24 cellular contexts compared by ENCODE assay signal in genomic region chr18:14933049-14933851, GRCh38.
DNase-seq lines count a peak whose midpoint lies in the region; ATAC-seq and TF ChIP-seq lines count a peak whose summit lies in the region.
"Had no signal": no experiment of that assay in that cellular context is flagged by ENCODE, and none has a peak within 500 bp of the region (broad histone marks: within the 10 kb centered on the region; RNA-seq: fewer than 3 reads in every experiment).

No MANE protein-coding gene starts in this region.

- H3K4me3 Mint-ChIP-seq in endothelial cell (ENCODE audit: unreplicated experiment) (no peak overlapping the region), osteocyte (ENCODE audit: unreplicated experiment) (no peak overlapping the region)
- H3K4me3 Mint-ChIP-seq: CD4-positive, CD25-positive, alpha-beta regulatory T cell had no signal

- no peak overlapping the region for H2AK5ac ChIP-seq in mesenchymal stem cell (ENCODE audit: low read length, severe bottlenecking)

- H2AFZ ChIP-seq in mesenchymal stem cell (ENCODE audit: low read depth, low read length): no peak overlapping the region

- no peak overlapping the region for H4K91ac ChIP-seq in mesenchymal stem cell (ENCODE audit: low read length)

- ATAC-seq in GM19324 (IDR thresholded peaks at IDR 0.05; ENCODE audit: low FRiP score, unreplicated experiment): no peak
- ATAC-seq: K562, PC-3, Right ventricle myocardium inferior had no signal

- TF ChIP-seq CTCF in right atrium auricular region (IDR thresholded peaks at IDR 0.05) (no peak), left ventricle myocardium inferior (IDR thresholded peaks at IDR 0.05; ENCODE audit: borderline replicate concordance) (no peak), endothelial cell (IDR thresholded peaks at IDR 0.05; ENCODE audit: unreplicated experiment) (no peak), osteocyte (IDR thresholded peaks at IDR 0.05) (no peak), brain microvascular endothelial cell (IDR thresholded peaks at IDR 0.05; ENCODE audit: low read depth, low read length, missing control alignments) (no peak)

- H3K9ac ChIP-seq in mesenchymal stem cell (ENCODE audit: low read length): no peak overlapping the region
- H3K9ac ChIP-seq: BLaER1 had no signal

- no peak overlapping the region for H3K4ac ChIP-seq in mesenchymal stem cell (ENCODE audit: low read depth in 1 of 2, low read length in 2 of 2)

- no peak overlapping the region for H3K18ac ChIP-seq in mesenchymal stem cell (ENCODE audit: low read depth in 1 of 2, low read length in 2 of 2)

- peaks cover 24% of the 10 kb centered on the region for H3K27me3 Mint-ChIP-seq in endothelial cell (ENCODE audit: unreplicated experiment)
- H3K27me3 Mint-ChIP-seq in osteocyte (ENCODE audit: unreplicated experiment): no peaks in the 10 kb centered on the region
- H3K27me3 Mint-ChIP-seq: CD4-positive, CD25-positive, alpha-beta regulatory T cell had no signal

- H2BK15ac ChIP-seq in mesenchymal stem cell (ENCODE audit: low read depth, poor library complexity, severe bottlenecking): no peak overlapping the region

- H3K4me1 Mint-ChIP-seq in endothelial cell (ENCODE audit: unreplicated experiment) (peaks cover 9% of the 10 kb centered on the region), osteocyte (ENCODE audit: unreplicated experiment) (no peaks in the 10 kb centered on the region)

- no peak overlapping the region for H4K8ac ChIP-seq in mesenchymal stem cell (ENCODE audit: low read length)

- H3K27ac Mint-ChIP-seq in endothelial cell (ENCODE audit: unreplicated experiment) (peak overlapping the region; percentile 74), osteocyte (ENCODE audit: unreplicated experiment) (no peak overlapping the region)

- DNase-seq in right atrium auricular region (ENCODE audit: low spot score): peak; percentile 51
- DNase-seq in left ventricle myocardium inferior: no peak
- DNase-seq in endothelial cell (ENCODE audit: low spot score): no peak
- peak; percentile 83 for DNase-seq in osteocyte (ENCODE audit: extremely low spot score, unreplicated experiment)
- no peak for DNase-seq in brain microvascular endothelial cell
- no peak for DNase-seq in mesenchymal stem cell
- no peak for DNase-seq in NCI-H1694 (lab: John Stamatoyannopoulos, UW)
- DNase-seq: CD4-positive, CD25-positive, alpha-beta regulatory T cell; DMS153; DND-41; H7; NCI-H1105 treated with DMSO at 0.1 percent for 48 hours; NCI-H146; NCI-H2029; NCI-H446; NCI-H524 treated with DMSO at 0.1 percent for 48 hours; NCI-H774; NK-92 treated with Interleukin-12 subunit alpha and Interleukin-12 subunit beta, amount 100 ng/mL, for 24 hours; PC-3 had no signal

- WGBS in mesenchymal stem cell: 62% methylated on average over 12 of the region's 12 CpGs

- H3K4me1 ChIP-seq in right atrium auricular region (no peaks in the 10 kb centered on the region), left ventricle myocardium inferior (no peaks in the 10 kb centered on the region), mesenchymal stem cell (ENCODE audit: control insufficient read depth, insufficient read depth, low read depth, low read length) (no peaks in the 10 kb centered on the region)
- H3K4me1 ChIP-seq: BLaER1, SJSA1 had no signal

- H3K9me3 ChIP-seq in right atrium auricular region: no peaks in the 10 kb centered on the region
- no peaks in the 10 kb centered on the region for H3K9me3 ChIP-seq in left ventricle myocardium inferior (replicated peaks)
- H3K9me3 ChIP-seq in mesenchymal stem cell (ENCODE audit: control insufficient read depth, low read length): no peaks in the 10 kb centered on the region
- H3K9me3 ChIP-seq: BLaER1, SJSA1 had no signal

- no peak overlapping the region for H3K23ac ChIP-seq in mesenchymal stem cell (ENCODE audit: low read length in 2 of 2)

- intact Hi-C loops in left ventricle myocardium inferior (cut with micrococcal nuclease): no loop called here

- no peak overlapping the region for H2BK5ac ChIP-seq in mesenchymal stem cell (ENCODE audit: low read depth, low read length, poor library complexity, severe bottlenecking)

- no peak overlapping the region for H3K14ac ChIP-seq in mesenchymal stem cell (ENCODE audit: low read length in 2 of 2)

- H3K36me3 ChIP-seq in right atrium auricular region: no peaks in the 10 kb centered on the region
- H3K36me3 ChIP-seq in left ventricle myocardium inferior: no peaks in the 10 kb centered on the region
- H3K36me3 ChIP-seq in brain microvascular endothelial cell (replicated peaks): no peaks in the 10 kb centered on the region
- H3K36me3 ChIP-seq in mesenchymal stem cell (ENCODE audit: control insufficient read depth in 1 of 2, insufficient read depth in 2 of 2, low read depth in 1 of 2, low read length in 2 of 2): no peaks in the 10 kb centered on the region
- H3K36me3 ChIP-seq: BLaER1, SJSA1 had no signal

- H3K9me3 Mint-ChIP-seq in endothelial cell (ENCODE audit: unreplicated experiment) (peaks cover 23% of the 10 kb centered on the region), osteocyte (ENCODE audit: unreplicated experiment) (peaks cover 37% of the 10 kb centered on the region)

- in situ Hi-C loops in brain microvascular endothelial cell (cut with HindIII; ENCODE audit: low pct_ligation_motif_present, low sequenced_read_pairs): no loop called here

- H2BK12ac ChIP-seq in mesenchymal stem cell (ENCODE audit: low read length in 2 of 2): no peak overlapping the region

- no peaks in the 10 kb centered on the region for H3K79me1 ChIP-seq in mesenchymal stem cell (replicated peaks; ENCODE audit: low read length, poor library complexity, severe bottlenecking)

- no peak overlapping the region for H3K4me2 ChIP-seq in mesenchymal stem cell (ENCODE audit: low read length, poor library complexity, severe bottlenecking)
- H3K4me2 ChIP-seq: BLaER1 had no signal

- no peak overlapping the region for H2BK120ac ChIP-seq in mesenchymal stem cell (ENCODE audit: low read depth, low read length)

- peaks cover 28% of the 10 kb centered on the region for H3K36me3 Mint-ChIP-seq in endothelial cell (ENCODE audit: low read depth, unreplicated experiment)
- peaks cover 3% of the 10 kb centered on the region for H3K36me3 Mint-ChIP-seq in osteocyte (ENCODE audit: unreplicated experiment)
- H3K36me3 Mint-ChIP-seq: CD4-positive, CD25-positive, alpha-beta regulatory T cell had no signal

- H3K4me3 ChIP-seq in right atrium auricular region (no peak overlapping the region), left ventricle myocardium inferior (no peak overlapping the region), brain microvascular endothelial cell (ENCODE audit: low read depth, low read length) (no peak overlapping the region), mesenchymal stem cell (ENCODE audit: insufficient read depth in 1 of 2, low read depth in 1 of 2, low read length in 2 of 2) (no peak overlapping the region)
- H3K4me3 ChIP-seq: BLaER1, K562, SJSA1 had no signal

- no peak overlapping the region for H3K27ac ChIP-seq in right atrium auricular region
- no peak overlapping the region for H3K27ac ChIP-seq in left ventricle myocardium inferior (replicated peaks)
- no peak overlapping the region for H3K27ac ChIP-seq in brain microvascular endothelial cell
- H3K27ac ChIP-seq in mesenchymal stem cell (ENCODE audit: low read length, poor library complexity, severe bottlenecking): no peak overlapping the region
- H3K27ac ChIP-seq: BLaER1, SJSA1 had no signal

- H3K27me3 ChIP-seq in right atrium auricular region (no peaks in the 10 kb centered on the region), left ventricle myocardium inferior (ENCODE audit: low read depth) (peaks cover 13% of the 10 kb centered on the region), brain microvascular endothelial cell (replicated peaks) (no peaks in the 10 kb centered on the region), mesenchymal stem cell (ENCODE audit: control insufficient read depth in 1 of 2, insufficient read depth in 1 of 2, low read length in 2 of 2) (peaks cover 0 to 15% of the 10 kb centered on the region in 2 experiments)
- H3K27me3 ChIP-seq: BLaER1, SJSA1 had no signal

Comparison
In these comparisons a context has a peak if more than half of its experiments do, and no peak if none do; other contexts are left out.
1. DNase-seq: peak in right atrium auricular region (single experiment) and osteocyte (single experiment); none in left ventricle myocardium inferior (single experiment), endothelial cell (single experiment), brain microvascular endothelial cell (single experiment), mesenchymal stem cell (single experiment) and NCI-H1694 (single experiment).